8 cellular contexts compared by ENCODE assay signal in genomic region chr18:11995445-11996189, GRCh38. TPM values are rescaled to one million over a fixed set of nuclear protein-coding genes. Genes with fewer than 3 reads are reported as not detected.
A peak's percentile ranks its signal among the peaks of the same experiment; 100 is the strongest.
DNase-seq lines count a peak whose midpoint lies in the region; ATAC-seq, FAIRE-seq and TF ChIP-seq lines count a peak whose summit lies in the region.

No MANE protein-coding gene starts in this region.

- no peak overlapping the region for H2AFZ ChIP-seq in HCT116 (ENCODE audit: low read depth, low read length, poor library complexity, severe bottlenecking)
- peak overlapping the region; percentile 27 for H2AFZ ChIP-seq in mammary epithelial cell (ENCODE audit: low read depth, low read length)

- H3K4me3 ChIP-seq in GM06990 (replicated peaks; ENCODE audit: low read depth, low read length) (no peak overlapping the region), HCT116 (replicated peaks in 1 of 2; ENCODE audit: low read depth in 1 of 2, low read length in 2 of 2) (no peak overlapping the region), mammary epithelial cell (replicated peaks in 1 of 3; ENCODE audit: insufficient read depth in 1 of 3, low read depth in 2 of 3, low read length in 3 of 3) (no peak overlapping the region)

- POLR2A ChIA-PET in HCT116 (lab: Charles Lee): interaction anchor here (1.2 to 2.6 kb wide), 3 partner anchors 14 to 300 kb away, joined by 3 to 14 read pairs (median 5); partner anchors contain the start of gene IMPA2

- dilution Hi-C loops in mammary epithelial cell (cut with HindIII; ENCODE audit: low sequenced_read_pairs): loop anchor here (5.0 kb wide), 1 partner anchor 58 kb away; no protein-coding TSS in a partner anchor

- no peak for DNase-seq in GM06990 (ENCODE audit: extremely low read depth, insufficient read length)
- DNase-seq in HCT116 (ENCODE audit: low read depth, low spot score): peak; percentile 41
- DNase-seq in NCI-H128 (lab: John Stamatoyannopoulos, UW; ENCODE audit: unreplicated experiment): peak; percentile 8
- DNase-seq in UCSD-AML1 (lab: John Stamatoyannopoulos, UW; ENCODE audit: unreplicated experiment): peak; percentile 78
- DNase-seq in mammary epithelial cell: peak; percentile 54
- DNase-seq in stimulated activated CD4-positive, alpha-beta T cell treated with anti-CD3 and anti-CD28 coated beads, Interleukin-12 subunit alpha, Interleukin-12 subunit beta, amount 100 ng/mL, for 48 hours (ENCODE audit: low read depth in 2 of 3, low spot score in 1 of 3): peak; percentile 15 to 31 (median 27)

- H3K9me3 ChIP-seq in HCT116 (ENCODE audit: control insufficient read depth in 1 of 2, insufficient read depth in 1 of 2, low read depth in 1 of 2, low read length in 2 of 2) (no peaks in the 10 kb centered on the region), mammary epithelial cell (replicated peaks; ENCODE audit: insufficient read depth, low read length) (no peaks in the 10 kb centered on the region)

- RAD21 ChIA-PET in HCT116 (lab: Charles Lee; ENCODE audit: low non-redundant PET in 1 of 2, low total read pairs in 2 of 2, uncharacterized antibody in 2 of 2, unreplicated experiment in 2 of 2): interaction anchor here (0.6 to 3.9 kb wide), 8 partner anchors 14 to 262 kb away, joined by 3 to 25 read pairs (median 4); partner anchors contain the start of gene IMPA2 (in 1 of the 2)

- peak; percentile 96 for ATAC-seq in HCT116
- ATAC-seq in GM19328 (IDR thresholded peaks at IDR 0.05; ENCODE audit: unreplicated experiment): no peak

- H3K36me3 ChIP-seq in GM06990 (ENCODE audit: control insufficient read depth, insufficient read depth, low read length) (no peaks in the 10 kb centered on the region), HCT116 (ENCODE audit: control insufficient read depth in 1 of 2, insufficient read depth in 2 of 2, low read length in 2 of 2) (no peaks in the 10 kb centered on the region; a peak in 1 of 4 replicates), mammary epithelial cell (ENCODE audit: insufficient read depth, low read length) (no peaks in the 10 kb centered on the region)

- H3K9ac ChIP-seq in HCT116 (ENCODE audit: low read length): no peak overlapping the region
- no peak overlapping the region for H3K9ac ChIP-seq in mammary epithelial cell (ENCODE audit: insufficient read depth, low read length)

- 37% methylated on average over 8 of the region's 9 CpGs for WGBS in mammary epithelial cell (ENCODE audit: low coverage, missing lambda C conversion rate)

- peak; percentile 91 for TF ChIP-seq RAD21 in HCT116 (IDR thresholded peaks at IDR 0.05; ENCODE audit: low read depth)

- H3K79me2 ChIP-seq in HCT116 (ENCODE audit: insufficient read depth, low read length) (no peaks in the 10 kb centered on the region), mammary epithelial cell (ENCODE audit: insufficient read depth, low read length) (no peaks in the 10 kb centered on the region)

- intact Hi-C loops in HCT116 (cut with micrococcal nuclease): loop anchor here (1.0 kb wide), 3 partner anchors 57 to 340 kb away; no protein-coding TSS in a partner anchor
- intact Hi-C loops in mammary epithelial cell (cut with micrococcal nuclease): loop anchor here (1.0 to 2.0 kb wide), 5 partner anchors 44 to 341 kb away; no protein-coding TSS in a partner anchor

- no peaks in the 10 kb centered on the region for H3K9me2 ChIP-seq in HCT116 (ENCODE audit: insufficient read depth)

- no peak for TF ChIP-seq POLR2A in HCT116 (IDR thresholded peaks at IDR 0.05; ENCODE audit: borderline replicate concordance, extremely low read depth, insufficient read depth, insufficient read length)

- CTCF ChIA-PET in HCT116 (lab: Charles Lee) (interaction anchor here (0.8 to 8.5 kb wide), 18 partner anchors 8 to 342 kb away, joined by 3 to 162 read pairs (median 4); partner anchors contain the start of gene IMPA2), mammary epithelial cell (lab: Charles Lee; ENCODE audit: low non-redundant PET) (interaction anchor here (0.5 to 3.0 kb wide), 7 partner anchors 10 to 322 kb away, joined by 3 to 40 read pairs (median 5); no protein-coding TSS in a partner anchor)

- FAIRE-seq in islet of Langerhans (lab: Jason Lieb, UNC): peak; percentile 61

- H3K4me1 ChIP-seq in HCT116 (ENCODE audit: control insufficient read depth in 1 of 2, insufficient read depth in 2 of 2, low read length in 2 of 2) (peaks cover 6 to 19% of the 10 kb centered on the region in 2 experiments; a peak in 3 of 4 replicates), mammary epithelial cell (ENCODE audit: insufficient read depth, low read length) (peaks cover 14% of the 10 kb centered on the region)

- H3K27ac ChIP-seq in HCT116 (ENCODE audit: low read depth, low read length) (no peak overlapping the region), mammary epithelial cell (ENCODE audit: insufficient read depth, low read depth, low read length) (no peak overlapping the region)

- H3K27me3 ChIP-seq in GM06990 (replicated peaks; ENCODE audit: control insufficient read depth, insufficient read depth, low read length) (no peaks in the 10 kb centered on the region), HCT116 (ENCODE audit: insufficient read depth, low read length) (no peaks in the 10 kb centered on the region), mammary epithelial cell (ENCODE audit: insufficient read depth, low read length) (no peaks in the 10 kb centered on the region)

- H3K4me2 ChIP-seq in HCT116 (ENCODE audit: low read length) (peak overlapping the region; percentile 14; the same call in 1 of the 2 replicates), mammary epithelial cell (ENCODE audit: insufficient read depth, low read depth, low read length) (no peak overlapping the region)

- BruUV-seq in HCT116 (replicated peaks; lab: Mats Ljungman, UMichigan) (no TSS peak), mammary epithelial cell (replicated peaks; lab: Mats Ljungman, UMichigan) (no TSS peak)

- TF ChIP-seq CTCF in GM06990 (IDR thresholded peaks at IDR 0.05; ENCODE audit: insufficient read depth, low read length, poor library complexity, severe bottlenecking): peak; percentile 81
- peak; percentile 73 to 89 (median 88) for TF ChIP-seq CTCF in HCT116 (IDR thresholded peaks at IDR 0.05 in 2 of 3, conservative IDR thresholded peaks at IDR 0.05 in 1 of 3; ENCODE audit: borderline replicate concordance in 1 of 3, insufficient read depth in 1 of 3, low read depth in 2 of 3, low read length in 2 of 3)
- peak; percentile 66 to 79 for TF ChIP-seq CTCF in mammary epithelial cell (conservative IDR thresholded peaks at IDR 0.05 in 1 of 2, IDR thresholded peaks at IDR 0.05 in 1 of 2; ENCODE audit: extremely low read depth in 1 of 2, insufficient read depth in 1 of 2, low read depth in 1 of 2, low read length in 2 of 2)

- H4K20me1 ChIP-seq in HCT116 (ENCODE audit: insufficient read depth) (no peaks in the 10 kb centered on the region), mammary epithelial cell (ENCODE audit: insufficient read depth, low read length) (no peaks in the 10 kb centered on the region)

- in situ Hi-C loops in mammary epithelial cell (cut with MboI; ENCODE audit: low sequenced_read_pairs in 2 of 2): loop anchor here in 1 of 2 donors (5.0 to 10.0 kb wide), 2 partner anchors 58 to 59 kb away; no protein-coding TSS in a partner anchor

TF ChIP-seq in HCT116, 20 proteins besides CTCF, POLR2A, EP300 and RAD21 (continues in another document):
- TF ChIP-seq ZFX (IDR thresholded peaks at IDR 0.05) (no peak), ELF1 (IDR thresholded peaks at IDR 0.05; ENCODE audit: borderline replicate concordance, low read depth) (no peak), JUND (IDR thresholded peaks at IDR 0.05) (no peak), EZH2 (IDR thresholded peaks at IDR 0.05) (no peak), CBX3 (IDR thresholded peaks at IDR 0.05; ENCODE audit: low read depth) (no peak), EZH2phosphoT487 (IDR thresholded peaks at IDR 0.05; ENCODE audit: borderline replicate concordance) (no peak), YY1 (IDR thresholded peaks at IDR 0.05; ENCODE audit: extremely low read depth, insufficient replicate concordance, low read depth, low read length) (no peak), CEBPB (IDR thresholded peaks at IDR 0.05; ENCODE audit: low read depth) (no peak), ATF3 (IDR thresholded peaks at IDR 0.05) (no peak), FOSL1 (IDR thresholded peaks at IDR 0.05; ENCODE audit: low read depth) (no peak), SRF (IDR thresholded peaks at IDR 0.05; ENCODE audit: low read depth) (no peak), POLR2AphosphoS5 (IDR thresholded peaks at IDR 0.05; ENCODE audit: low read depth, low read length) (no peak), REST (IDR thresholded peaks at IDR 0.05; ENCODE audit: low read depth) (no peak), SP1 (IDR thresholded peaks at IDR 0.05; ENCODE audit: low read depth) (no peak)

RNA-seq across cellular contexts. Expression of gene IMPA2, which starts 14.3 kb away (rescaled TPM):
- 32.5 TPM for total RNA-seq in HCT116 (2021; ENCODE audit: unreplicated experiment)
- 22.4 and 24.8 TPM in 2 replicates for polyA plus RNA-seq in HCT116 (2012)
- total RNA-seq in mammary epithelial cell: 10 to 100 TPM; 16.5 to 41.8 TPM
- 23.9 TPM for polyA plus RNA-seq in mammary epithelial cell
- 33.9 TPM for polyA minus RNA-seq in mammary epithelial cell
